ENCODE assay signal across 21 cellular contexts in genomic region chr7:30721211-30721610, GRCh38. TPM values are rescaled to one million over a fixed set of nuclear protein-coding genes. Genes with fewer than 3 reads are reported as not detected.
DNase-seq lines count a peak whose midpoint lies in the region; FAIRE-seq and TF ChIP-seq lines count a peak whose summit lies in the region.
"Had no signal": no experiment of that assay in that cellular context is flagged by ENCODE, and none has a peak within 500 bp of the region (broad histone marks: within the 10 kb centered on the region; RNA-seq: fewer than 3 reads in every experiment).

No MANE protein-coding gene starts in this region.

- no peaks in the 10 kb centered on the region for H3K79me2 ChIP-seq in Karpas-422 (ENCODE audit: low read length)

- H3K9me2 ChIP-seq in Karpas-422 (replicated peaks; ENCODE audit: insufficient read depth, low read length), result no peaks in the 10 kb centered on the region

- H3K9me3 ChIP-seq in WERI-Rb-1 (ENCODE audit: severe bottlenecking), result peaks cover 24% of the 10 kb centered on the region
- H3K9me3 ChIP-seq in Karpas-422 (ENCODE audit: low read length), result no peaks in the 10 kb centered on the region

- H3K4me3 ChIP-seq in WERI-Rb-1 (ENCODE audit: low read depth, low read length) (no peak overlapping the region), Karpas-422 (ENCODE audit: low read length) (no peak overlapping the region), H7 (ENCODE audit: insufficient read depth, low read depth, low read length) (no peak overlapping the region)
- H3K4me3 ChIP-seq: GM12878, GM23248 had no signal

- peak; percentile 70 for FAIRE-seq in D721Med (lab: Jason Lieb, UNC)
- FAIRE-seq: GM12878, GM19239, H1 had no signal

- H3K36me3 ChIP-seq in WERI-Rb-1 (no peaks in the 10 kb centered on the region), Karpas-422 (ENCODE audit: insufficient read depth, low read length) (no peaks in the 10 kb centered on the region), H7 (replicated peaks; ENCODE audit: control insufficient read depth, insufficient read depth, low read length) (no peaks in the 10 kb centered on the region)

- H2AFZ ChIP-seq in Karpas-422 (ENCODE audit: low read length), result no peak overlapping the region
- H2AFZ ChIP-seq: GM23248 had no signal

- peaks cover 1% of the 10 kb centered on the region for H3K4me1 ChIP-seq in Karpas-422 (ENCODE audit: low read length)

- no peak overlapping the region for H3K9ac ChIP-seq in Karpas-422 (ENCODE audit: low read length)
- H3K9ac ChIP-seq: GM23248 had no signal

- H3K27me3 ChIP-seq in WERI-Rb-1 (ENCODE audit: insufficient read depth, low read depth, severe bottlenecking) (no peaks in the 10 kb centered on the region), Karpas-422 (ENCODE audit: low read length) (no peaks in the 10 kb centered on the region), H7 (ENCODE audit: control insufficient read depth, insufficient read depth, low read length) (no peaks in the 10 kb centered on the region)

- H4K20me1 ChIP-seq in Karpas-422 (ENCODE audit: insufficient read depth, low read depth, low read length), result no peaks in the 10 kb centered on the region

- peak; percentile 66 for DNase-seq in D721Med (ENCODE audit: insufficient read length, low spot score)
- peak; percentile 86 for DNase-seq in NCI-H524 treated with DMSO at 0.1 percent for 48 hours (lab: John Stamatoyannopoulos, UW)
- peak; percentile 65 for DNase-seq in WERI-Rb-1
- DNase-seq in Karpas-422, result no peak
- DNase-seq in H7, result no peak
- no peak for DNase-seq in activated CD4-positive, alpha-beta T cell treated with anti-CD3 and anti-CD28 coated beads, Interleukin-2, amount 50 U/mL, for 4 hours
- DNase-seq: C1 segment of cervical spinal cord; Calu3; CD4-positive, alpha-beta memory T cell; COR-L47; DMS 273 treated with DMSO at 0.1 percent for 48 hours; DMS79; EL; GDM1; GM23248; H9 had no signal

- TF ChIP-seq CTCF in D721Med (IDR thresholded peaks at IDR 0.05; ENCODE audit: insufficient read depth, missing control alignments) (no peak), WERI-Rb-1 (IDR thresholded peaks at IDR 0.05; ENCODE audit: low read depth, low read length) (no peak)

- H3K27ac ChIP-seq in WERI-Rb-1 (no peak overlapping the region), Karpas-422 (ENCODE audit: low read length) (no peak overlapping the region)
- H3K27ac ChIP-seq: GM23248 had no signal

- no peak overlapping the region for H3K4me2 ChIP-seq in Karpas-422 (ENCODE audit: low read depth, low read length, poor library complexity, severe bottlenecking)

RNA-seq across cellular contexts. Expression of gene INMT, which starts 30.7 kb away (rescaled TPM):
- total RNA-seq in Karpas-422 (2014; rRNA removed; shearing (Covaris generic); ENCODE audit: low replicate concordance), result not detected in 2 replicates
- total RNA-seq in H7 (2014; rRNA removed; shearing (Covaris generic)), result 1.0 and 3.9 TPM in 2 replicates
- total RNA-seq: A172, Calu3, GM23248 had no signal

RNA-seq across cellular contexts. Expression of gene CRHR2, which starts 39.0 kb away (rescaled TPM):
- not detected in 2 replicates for total RNA-seq in Karpas-422 (2014; rRNA removed; shearing (Covaris generic); ENCODE audit: low replicate concordance)
- not detected in 2 replicates for total RNA-seq in H7 (2014; rRNA removed; shearing (Covaris generic))
- total RNA-seq: A172; A673; Calu3; CD4-positive, alpha-beta memory T cell; GM12878; GM23248 had no signal

RNA-seq across cellular contexts. Expression of gene MINDY4, which starts 50.0 kb away (rescaled TPM):
- total RNA-seq in Karpas-422 (2014; rRNA removed; shearing (Covaris generic); ENCODE audit: low replicate concordance), result 1.5 and 2.5 TPM in 2 replicates
- total RNA-seq in H7 (2014; rRNA removed; shearing (Covaris generic)), result 1.4 and 2.0 TPM in 2 replicates

Comparison
In these comparisons a context has a peak if more than half of its experiments do, and no peak if none do; other contexts are left out.
1. DNase-seq: peak in D721Med (single experiment), NCI-H524 treated with DMSO at 0.1 percent for 48 hours (single experiment) and WERI-Rb-1 (single experiment); none in Karpas-422 (single experiment), H7 (single experiment) and activated CD4-positive, alpha-beta T cell treated with anti-CD3 and anti-CD28 coated beads, Interleukin-2, amount 50 U/mL, for 4 hours (0 of 2).